1 cellular context compared by ENCODE assay signal in the genomic region with DNA sequence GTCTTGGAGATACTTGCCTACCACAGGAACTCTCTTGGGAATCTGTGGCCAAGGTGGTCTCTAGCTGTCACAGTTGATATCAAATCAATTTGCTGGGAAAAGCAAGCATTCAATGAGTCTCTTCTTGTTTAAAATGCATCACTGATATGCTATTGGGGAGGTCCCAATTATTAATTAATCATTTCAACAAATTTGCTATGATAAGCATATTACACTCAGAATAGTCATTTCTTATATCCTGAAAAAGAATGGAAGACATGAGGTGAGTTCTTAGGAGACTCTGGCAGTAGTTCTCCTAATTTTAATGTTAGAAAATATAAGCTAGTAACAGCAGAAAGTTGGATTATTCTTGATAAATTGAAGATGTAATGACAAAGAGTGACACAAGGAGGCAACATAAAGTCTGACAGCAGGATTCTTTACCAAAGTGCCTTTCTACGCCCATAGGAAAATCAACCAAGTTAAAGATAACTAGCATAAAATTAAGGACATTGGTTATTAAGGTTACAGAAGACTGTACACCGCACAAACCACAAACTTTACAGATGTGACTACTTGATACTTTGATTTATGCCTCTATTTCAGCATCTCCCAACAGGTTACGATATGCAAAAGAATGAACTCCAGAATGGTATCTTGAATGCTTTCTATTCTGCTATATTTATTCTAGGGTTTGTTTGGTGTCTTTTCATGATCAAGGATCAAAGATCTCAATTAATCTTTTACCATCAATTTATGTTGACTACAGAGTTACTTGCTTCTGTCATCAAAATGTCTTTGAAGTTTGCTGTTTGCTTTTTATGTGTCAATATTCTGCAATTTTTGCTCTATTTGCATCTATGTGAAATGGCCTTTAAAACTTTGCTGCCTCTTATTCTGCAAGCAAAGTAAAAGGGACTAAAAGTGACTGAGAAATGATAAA.
TF ChIP-seq lines count a peak whose summit lies in the region.

No MANE protein-coding gene starts in this region.

TF ChIP-seq in SK-N-SH, 30 proteins besides CTCF, POLR2A, EP300 and RAD21 (continued from another document):
- TF ChIP-seq, protein P1, sequence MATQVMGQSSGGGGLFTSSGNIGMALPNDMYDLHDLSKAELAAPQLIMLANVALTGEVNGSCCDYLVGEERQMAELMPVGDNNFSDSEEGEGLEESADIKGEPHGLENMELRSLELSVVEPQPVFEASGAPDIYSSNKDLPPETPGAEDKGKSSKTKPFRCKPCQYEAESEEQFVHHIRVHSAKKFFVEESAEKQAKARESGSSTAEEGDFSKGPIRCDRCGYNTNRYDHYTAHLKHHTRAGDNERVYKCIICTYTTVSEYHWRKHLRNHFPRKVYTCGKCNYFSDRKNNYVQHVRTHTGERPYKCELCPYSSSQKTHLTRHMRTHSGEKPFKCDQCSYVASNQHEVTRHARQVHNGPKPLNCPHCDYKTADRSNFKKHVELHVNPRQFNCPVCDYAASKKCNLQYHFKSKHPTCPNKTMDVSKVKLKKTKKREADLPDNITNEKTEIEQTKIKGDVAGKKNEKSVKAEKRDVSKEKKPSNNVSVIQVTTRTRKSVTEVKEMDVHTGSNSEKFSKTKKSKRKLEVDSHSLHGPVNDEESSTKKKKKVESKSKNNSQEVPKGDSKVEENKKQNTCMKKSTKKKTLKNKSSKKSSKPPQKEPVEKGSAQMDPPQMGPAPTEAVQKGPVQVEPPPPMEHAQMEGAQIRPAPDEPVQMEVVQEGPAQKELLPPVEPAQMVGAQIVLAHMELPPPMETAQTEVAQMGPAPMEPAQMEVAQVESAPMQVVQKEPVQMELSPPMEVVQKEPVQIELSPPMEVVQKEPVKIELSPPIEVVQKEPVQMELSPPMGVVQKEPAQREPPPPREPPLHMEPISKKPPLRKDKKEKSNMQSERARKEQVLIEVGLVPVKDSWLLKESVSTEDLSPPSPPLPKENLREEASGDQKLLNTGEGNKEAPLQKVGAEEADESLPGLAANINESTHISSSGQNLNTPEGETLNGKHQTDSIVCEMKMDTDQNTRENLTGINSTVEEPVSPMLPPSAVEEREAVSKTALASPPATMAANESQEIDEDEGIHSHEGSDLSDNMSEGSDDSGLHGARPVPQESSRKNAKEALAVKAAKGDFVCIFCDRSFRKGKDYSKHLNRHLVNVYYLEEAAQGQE (IDR thresholded peaks at IDR 0.05; ENCODE audit: low read depth, low read length): no peak
- TF ChIP-seq FOXM1 (IDR thresholded peaks at IDR 0.05; ENCODE audit: low read depth) (no peak), CHD2 (IDR thresholded peaks at IDR 0.05; ENCODE audit: low read length, partially characterized antibody) (no peak), RFX5 (IDR thresholded peaks at IDR 0.05; ENCODE audit: low read length) (no peak), GATA2 (CRISPR knock-in tag; IDR thresholded peaks at IDR 0.05) (no peak)
